Comparison of ENCODE assay signal across 9 cellular contexts in genomic region chr12:123937707-123938600, GRCh38. TPM values are rescaled to one million over a fixed set of nuclear protein-coding genes. Genes with fewer than 3 reads are reported as not detected.
DNase-seq lines count a peak whose midpoint lies in the region; ATAC-seq and TF ChIP-seq lines count a peak whose summit lies in the region.
"Had no signal": no experiment of that assay in that cellular context is flagged by ENCODE, and none has a peak within 500 bp of the region (broad histone marks: within the 10 kb centered on the region; RNA-seq: fewer than 3 reads in every experiment).

No MANE protein-coding gene starts in this region.

- no peak overlapping the region for H2AFZ ChIP-seq in PC-3 (ENCODE audit: low read length)

- peaks cover 13% of the 10 kb centered on the region for H3K4me1 ChIP-seq in PC-3 (ENCODE audit: insufficient read depth, low read length)

- ATAC-seq in HG03025 (IDR thresholded peaks at IDR 0.05; ENCODE audit: low FRiP score, unreplicated experiment) = no peak
- no peak for ATAC-seq in PC-3
- ATAC-seq in HG03108 (IDR thresholded peaks at IDR 0.05; ENCODE audit: unreplicated experiment) = no peak

- H3K4me3 Mint-ChIP-seq in activated CD4-positive, alpha-beta T cell treated with anti-CD3 and anti-CD28 coated beads, Interleukin-2, amount 10 ng/mL, durations not matched to agents 7 days and 5 days = peak overlapping the region; percentile 60

- H3K4me3 ChIP-seq in choroid plexus epithelial cell (ENCODE audit: low read depth, low read length) (no peak overlapping the region), PC-3 (ENCODE audit: low read length) (no peak overlapping the region)

- no peaks in the 10 kb centered on the region for H3K27me3 Mint-ChIP-seq in activated CD4-positive, alpha-beta T cell treated with anti-CD3 and anti-CD28 coated beads, Interleukin-2, amount 10 ng/mL, durations not matched to agents 7 days and 5 days

- no peaks in the 10 kb centered on the region for H3K27me3 ChIP-seq in PC-3 (ENCODE audit: low read length)

- no peak for TF ChIP-seq CTCF in GM10266 (IDR thresholded peaks at IDR 0.05; ENCODE audit: control insufficient read depth, insufficient read depth, low read depth, missing control alignments)
- TF ChIP-seq CTCF in choroid plexus epithelial cell (conservative IDR thresholded peaks at IDR 0.05; ENCODE audit: low read depth, low read length) = no peak
- no peak for TF ChIP-seq CTCF in PC-3 (conservative IDR thresholded peaks at IDR 0.05; ENCODE audit: low read depth, low read length)

- H3K36me3 ChIP-seq in PC-3 (ENCODE audit: low read depth, low read length) = peaks cover 8% of the 10 kb centered on the region; the same call in 1 of the 2 replicates

- no peak overlapping the region for H3K9ac ChIP-seq in PC-3 (ENCODE audit: low read length)

- no peaks in the 10 kb centered on the region for H3K79me2 ChIP-seq in PC-3 (ENCODE audit: low read length)

- no peaks in the 10 kb centered on the region for H3K9me3 Mint-ChIP-seq in activated CD4-positive, alpha-beta T cell treated with anti-CD3 and anti-CD28 coated beads, Interleukin-2, amount 10 ng/mL, durations not matched to agents 7 days and 5 days

- DNase-seq in GM10266 (ENCODE audit: extremely low spot score) (peak; percentile 58), choroid plexus epithelial cell (ENCODE audit: low read depth) (peak; percentile 31), H4 (ENCODE audit: low spot score) (no peak), PC-3 (no peak)
- DNase-seq in activated CD4-positive, alpha-beta T cell treated with anti-CD3 and anti-CD28 coated beads, Interleukin-2, amount 10 ng/mL, durations not matched to agents 7 days and 5 days = peak; percentile 63
- peak; percentile 60 for DNase-seq in stimulated activated CD4-positive, alpha-beta T cell treated with anti-CD3 and anti-CD28 coated beads, Interleukin-15, amount 100 ng/mL, for 24 hours
- DNase-seq: midbrain had no signal

- H3K27ac ChIP-seq in PC-3 (ENCODE audit: low read length) = no peak overlapping the region

- BruUV-seq in PC-3 (replicated peaks; lab: Mats Ljungman, UMichigan) = no TSS peak

- peaks cover 25% of the 10 kb centered on the region for H3K36me3 Mint-ChIP-seq in activated CD4-positive, alpha-beta T cell treated with anti-CD3 and anti-CD28 coated beads, Interleukin-2, amount 10 ng/mL, durations not matched to agents 7 days and 5 days (ENCODE audit: low read depth)

- POLR2A ChIA-PET in activated CD4-positive, alpha-beta T cell treated with anti-CD3 and anti-CD28 coated beads, Interleukin-2, amount 10 ng/mL, durations not matched to agents 7 days and 5 days (lab: Charles Lee) = no interaction called here
- POLR2A ChIA-PET in PC-3 (lab: Charles Lee; ENCODE audit: unreplicated experiment) = no interaction called here

- H3K9me2 ChIP-seq in PC-3 (replicated peaks; ENCODE audit: low read length) = no peaks in the 10 kb centered on the region

- H4K20me1 ChIP-seq in PC-3 (ENCODE audit: low read length) = no peaks in the 10 kb centered on the region

- H3K27ac Mint-ChIP-seq in activated CD4-positive, alpha-beta T cell treated with anti-CD3 and anti-CD28 coated beads, Interleukin-2, amount 10 ng/mL, durations not matched to agents 7 days and 5 days = peak overlapping the region; percentile 86

- H3K4me2 ChIP-seq in PC-3 (ENCODE audit: low read length) = no peak overlapping the region

- CTCF ChIA-PET in activated CD4-positive, alpha-beta T cell treated with anti-CD3 and anti-CD28 coated beads, Interleukin-2, amount 10 ng/mL, durations not matched to agents 7 days and 5 days (lab: Charles Lee) = interaction anchor here (0.5 to 1.8 kb wide), 5 partner anchors 19 to 479 kb away, joined by 3 to 4 read pairs (median 3); no protein-coding TSS in a partner anchor
- CTCF ChIA-PET in PC-3 (lab: Charles Lee) = no interaction called here

- peaks cover 30% of the 10 kb centered on the region for H3K4me1 Mint-ChIP-seq in activated CD4-positive, alpha-beta T cell treated with anti-CD3 and anti-CD28 coated beads, Interleukin-2, amount 10 ng/mL, durations not matched to agents 7 days and 5 days

- H3K9me3 ChIP-seq in PC-3 (ENCODE audit: low read length) = peaks cover 6% of the 10 kb centered on the region; the same call in 1 of the 2 replicates

- no peaks in the 10 kb centered on the region for H3F3A ChIP-seq in PC-3 (ENCODE audit: low read length, unreplicated experiment)

- intact Hi-C loops in PC-3 (cut with micrococcal nuclease) = no loop called here

RNA-seq across cellular contexts. Expression of gene CCDC92, which starts 34.7 kb away (rescaled TPM):
- 10 to 100 TPM; 27.9 to 28.8 TPM for total RNA-seq in activated CD4-positive, alpha-beta T cell treated with anti-CD3 and anti-CD28 coated beads, Interleukin-2, amount 10 ng/mL, durations not matched to agents 7 days and 5 days
- total RNA-seq in H4 (2014; rRNA removed; shearing (Covaris generic)) = 8.3 and 10.2 TPM in 2 replicates
- total RNA-seq in PC-3 (2014; rRNA removed) = 9.6 and 9.7 TPM in 2 replicates

RNA-seq across cellular contexts. Expression of gene ZNF664, which starts 35.1 kb away (rescaled TPM):
- 10 to 100 TPM; 41.3 to 46.6 TPM for total RNA-seq in activated CD4-positive, alpha-beta T cell treated with anti-CD3 and anti-CD28 coated beads, Interleukin-2, amount 10 ng/mL, durations not matched to agents 7 days and 5 days
- total RNA-seq in H4 (2014; rRNA removed; shearing (Covaris generic)) = 41.6 and 48.6 TPM in 2 replicates
- total RNA-seq in PC-3 (2014; rRNA removed) = 80.8 and 86.9 TPM in 2 replicates

Comparison
In these comparisons a context has a peak if more than half of its experiments do, and no peak if none do; other contexts are left out.
1. DNase-seq: peak in GM10266 (single experiment), activated CD4-positive, alpha-beta T cell treated with anti-CD3 and anti-CD28 coated beads, Interleukin-2, amount 10 ng/mL, durations not matched to agents 7 days and 5 days (single experiment), choroid plexus epithelial cell (single experiment) and stimulated activated CD4-positive, alpha-beta T cell treated with anti-CD3 and anti-CD28 coated beads, Interleukin-15, amount 100 ng/mL, for 24 hours (single experiment); none in H4 (single experiment) and PC-3 (single experiment).